In genomic region chr1:20192871-20193411, GRCh38 we compare ENCODE assay signal across 27 cellular contexts. TPM values are rescaled to one million over a fixed set of nuclear protein-coding genes. Genes with fewer than 3 reads are reported as not detected.
"Had no signal": no experiment of that assay in that cellular context is flagged by ENCODE, and none has a peak within 500 bp of the region (broad histone marks: within the 10 kb centered on the region; RNA-seq: fewer than 3 reads in every experiment).

No MANE protein-coding gene starts in this region.

- H3K36me3 ChIP-seq: adrenal gland, MG63, SJCRH30 had no signal

- H3K4me3 ChIP-seq: adrenal gland, MG63, SJCRH30 had no signal

- ATAC-seq: Panc1 had no signal

- H3K27me3 ChIP-seq: adrenal gland had no signal

- DNase-seq: activated CD4-positive, alpha-beta memory T cell treated with anti-CD3 and anti-CD28 coated beads for 36 hours; activated CD4-positive, alpha-beta T cell treated with anti-CD3 and anti-CD28 coated beads, Interleukin-2, amount 10 ng/mL, durations not matched to agents 7 days and 5 days; activated CD4-positive, CD25-positive, alpha-beta regulatory T cell; activated CD8-positive, alpha-beta memory T cell treated with anti-CD3 and anti-CD28 coated beads for 24 hours; activated naive CD4-positive, alpha-beta T cell treated with anti-CD3 and anti-CD28 coated beads, Interleukin-2, amount 50 U/mL, for 16 hours; activated naive CD8-positive, alpha-beta T cell treated with anti-CD3 and anti-CD28 coated beads, Interleukin-2, amount 10 ng/mL, durations not matched to agents 7 days and 5 days; aorta; MG63; NCI-H1092 treated with DMSO at 0.1 percent for 48 hours; NCI-H1417 treated with DMSO at 0.1 percent for 48 hours; NCI-H1694 treated with DMSO at 0.1 percent for 48 hours; NCI-H2029 treated with DMSO at 0.1 percent for 48 hours; NCI-H345; NCI-H510A; NCI-H526 treated with DMSO at 0.1 percent for 48 hours; NCI-H82; OCI-M1; Right ventricle myocardium superior; SJCRH30; SK-N-SH; T-helper 1 cell had no signal

- H3K4me2 ChIP-seq: SK-N-SH had no signal

- H3K9ac ChIP-seq: SK-N-SH had no signal

- H3K27ac ChIP-seq: adrenal gland, RWPE1, SJCRH30, VCaP had no signal

- H3K9me3 ChIP-seq: adrenal gland, MG63, SJCRH30, SK-N-SH had no signal

- H3K4me1 ChIP-seq: SJCRH30 had no signal

- FAIRE-seq: bronchial epithelial cell had no signal

RNA-seq across cellular contexts. Expression of gene PLA2G2C, which starts 6.6 kb away (rescaled TPM):
- total RNA-seq: activated CD4-positive, alpha-beta T cell treated with anti-CD3 and anti-CD28 coated beads, Interleukin-2, amount 10 ng/mL, durations not matched to agents 7 days and 5 days; activated naive CD8-positive, alpha-beta T cell treated with anti-CD3 and anti-CD28 coated beads, Interleukin-2, amount 10 ng/mL, durations not matched to agents 7 days and 5 days; bronchial epithelial cell; Right ventricle myocardium superior; SJCRH30 had no signal
- polyA plus RNA-seq: aorta, SK-N-SH had no signal

RNA-seq across cellular contexts. Expression of gene UBXN10, which starts 7.0 kb away (rescaled TPM):
- total RNA-seq: SJCRH30 had no signal
- polyA plus RNA-seq: SK-N-SH had no signal

RNA-seq across cellular contexts. Expression of gene PLA2G2F, which starts 53.8 kb away (rescaled TPM):
- total RNA-seq: activated CD4-positive, alpha-beta memory T cell treated with anti-CD3 and anti-CD28 coated beads for 36 hours; activated CD4-positive, alpha-beta T cell treated with anti-CD3 and anti-CD28 coated beads, Interleukin-2, amount 10 ng/mL, durations not matched to agents 7 days and 5 days; activated naive CD8-positive, alpha-beta T cell treated with anti-CD3 and anti-CD28 coated beads, Interleukin-2, amount 10 ng/mL, durations not matched to agents 7 days and 5 days; adrenal gland; aorta; bronchial epithelial cell; Right ventricle myocardium superior; SJCRH30; T-helper 2 cell treated with Interferon-gamma antibody and Interleukin-4, amounts not matched to agents 100 ng/mL and 5 ng/mL, for 36 hours had no signal
- polyA plus RNA-seq: SK-N-SH had no signal
